Comparison of ENCODE assay signal across 1 cellular context in genomic region chr22:40638261-40638660, GRCh38.
TF ChIP-seq lines count a peak whose summit lies in the region.

No MANE protein-coding gene starts in this region.

TF ChIP-seq in IMR-90, 13 proteins besides CTCF, POLR2A, EP300 and RAD21:
- no peak for TF ChIP-seq RFX5 (IDR thresholded peaks at IDR 0.05; ENCODE audit: low read depth, low read length)
- TF ChIP-seq CHD1 (IDR thresholded peaks at IDR 0.05; ENCODE audit: low read depth, low read length): no peak
- TF ChIP-seq MXI1 (IDR thresholded peaks at IDR 0.05; ENCODE audit: borderline replicate concordance, low read depth, low read length): no peak
- no peak for TF ChIP-seq MAZ (IDR thresholded peaks at IDR 0.05; ENCODE audit: borderline replicate concordance, low read depth, low read length)
- TF ChIP-seq SMC3 (IDR thresholded peaks at IDR 0.05; ENCODE audit: low read depth, low read length): no peak
- TF ChIP-seq NFE2L2 (IDR thresholded peaks at IDR 0.05; ENCODE audit: low read depth, low read length): no peak
- no peak for TF ChIP-seq FOS (IDR thresholded peaks at IDR 0.05; ENCODE audit: low read depth, low read length)
- no peak for TF ChIP-seq BHLHE40 (IDR thresholded peaks at IDR 0.05; ENCODE audit: low read depth, low read length)
- TF ChIP-seq RCOR1 (IDR thresholded peaks at IDR 0.05; ENCODE audit: insufficient replicate concordance, low read length): no peak
- TF ChIP-seq USF2 (IDR thresholded peaks at IDR 0.05; ENCODE audit: low read depth, low read length): no peak
- TF ChIP-seq CEBPB (IDR thresholded peaks at IDR 0.05; ENCODE audit: low read depth, low read length): no peak
- TF ChIP-seq MAFK (IDR thresholded peaks at IDR 0.05; ENCODE audit: low read depth, low read length): no peak
- no peak for TF ChIP-seq ELK1 (IDR thresholded peaks at IDR 0.05; ENCODE audit: borderline replicate concordance, low read depth, low read length)
